Comparison of ENCODE assay signal across 18 cellular contexts in genomic region chr1:184633785-184634184, GRCh38.
DNase-seq lines count a peak whose midpoint lies in the region; ATAC-seq and TF ChIP-seq lines count a peak whose summit lies in the region.
"Had no signal": no experiment of that assay in that cellular context is flagged by ENCODE, and none has a peak within 500 bp of the region (broad histone marks: within the 10 kb centered on the region; RNA-seq: fewer than 3 reads in every experiment).

No MANE protein-coding gene starts in this region.

- no peak overlapping the region for H2AK5ac ChIP-seq in mesendoderm (ENCODE audit: low read length)

- H4K5ac ChIP-seq in mesendoderm (ENCODE audit: low read length), result no peak overlapping the region

- H3K9me3 Mint-ChIP-seq in endodermal cell, result peaks cover 6% of the 10 kb centered on the region

- H3K9ac ChIP-seq in endodermal cell (ENCODE audit: extremely low read depth, low read length, poor library complexity, severe bottlenecking), result no peak overlapping the region
- H3K9ac ChIP-seq in mesendoderm (ENCODE audit: low read length), result no peak overlapping the region

- H3K4ac ChIP-seq in mesendoderm (ENCODE audit: low read depth, low read length), result no peak overlapping the region

- no peak overlapping the region for H2BK5ac ChIP-seq in mesendoderm (ENCODE audit: low read length)

- H4K8ac ChIP-seq in mesendoderm (ENCODE audit: low read depth, low read length), result no peak overlapping the region

- ATAC-seq in Right ventricle myocardium inferior (no peak), left ventricle myocardium superior (no peak), upper lobe of right lung (peak; percentile 77), GM18517 (IDR thresholded peaks at IDR 0.05; ENCODE audit: unreplicated experiment) (no peak)

- no peak for TF ChIP-seq EP300 in transverse colon (IDR thresholded peaks at IDR 0.05; ENCODE audit: low read depth)

- H3K4me2 ChIP-seq in mesendoderm (ENCODE audit: low read length), result no peak overlapping the region

- TF ChIP-seq POLR2A in transverse colon (IDR thresholded peaks at IDR 0.05), result no peak

- H3K36me3 Mint-ChIP-seq in endodermal cell (ENCODE audit: low read depth), result no peaks in the 10 kb centered on the region

- 93 to 97% methylated on average over 3 to 4 of the region's 4 CpGs for whole genome bisulfite sequencing in endodermal cell (ENCODE audit: insufficient coverage in 1 of 2, insufficient read length in 1 of 2), 2 experiments
- WGBS in mesendoderm (ENCODE audit: extremely low coverage, insufficient coverage, low lambda C conversion rate), result no CpG with 5 or more reads among the region's 4 CpGs
- 80% methylated on average over 4 of the region's 4 CpGs; no CpG with 5 or more reads in 1 of the 2 donors for WGBS in transverse colon (ENCODE audit: low coverage in 1 of 2), 2 donors

- H3K9me3 ChIP-seq in endodermal cell (ENCODE audit: control insufficient read depth, low read length) (peaks cover 19% of the 10 kb centered on the region), upper lobe of right lung (no peaks in the 10 kb centered on the region), transverse colon (no peaks in the 10 kb centered on the region)

- no peak overlapping the region for H3K27ac ChIP-seq in endodermal cell (ENCODE audit: low read depth, low read length)
- no peak overlapping the region for H3K27ac ChIP-seq in mesendoderm (ENCODE audit: low read depth, low read length)
- H3K27ac ChIP-seq in upper lobe of right lung, result peak overlapping the region; percentile 47
- no peak overlapping the region for H3K27ac ChIP-seq in transverse colon

- H3K4me1 Mint-ChIP-seq in endodermal cell, result peaks cover 33% of the 10 kb centered on the region

- in situ Hi-C loops in transverse colon (cut with MboI; ENCODE audit: low pct_ligation_motif_present in 1 of 4, low pct_unique_long_range_greater_than_20kb in 1 of 4, low sequenced_read_pairs in 3 of 4), result no loop called here

- no peak overlapping the region for H3K27ac Mint-ChIP-seq in endodermal cell

- H3K23ac ChIP-seq in mesendoderm (ENCODE audit: low read length), result no peak overlapping the region

- H3K56ac ChIP-seq in mesendoderm (ENCODE audit: low read length), result no peak overlapping the region

- H3K27me3 ChIP-seq in endodermal cell (ENCODE audit: control insufficient read depth, insufficient read depth, low read length, poor library complexity, severe bottlenecking) (no peaks in the 10 kb centered on the region), mesendoderm (ENCODE audit: insufficient read depth, low read length, poor library complexity) (no peaks in the 10 kb centered on the region), upper lobe of right lung (no peaks in the 10 kb centered on the region), transverse colon (no peaks in the 10 kb centered on the region)

- TF ChIP-seq CTCF in endodermal cell (conservative IDR thresholded peaks at IDR 0.05), result peak; percentile 29
- TF ChIP-seq CTCF in upper lobe of right lung (IDR thresholded peaks at IDR 0.05), result no peak
- TF ChIP-seq CTCF in transverse colon (IDR thresholded peaks at IDR 0.05), result no peak

- no peak overlapping the region for H2BK15ac ChIP-seq in mesendoderm (replicated peaks; ENCODE audit: low read depth)

- peaks cover 16% of the 10 kb centered on the region for H3K27me3 Mint-ChIP-seq in endodermal cell (ENCODE audit: insufficient read depth)

- H3K36me3 ChIP-seq in endodermal cell (ENCODE audit: control insufficient read depth, insufficient read depth, low read length) (no peaks in the 10 kb centered on the region), mesendoderm (ENCODE audit: control insufficient read depth, insufficient read depth, low read length) (no peaks in the 10 kb centered on the region), upper lobe of right lung (no peaks in the 10 kb centered on the region), transverse colon (no peaks in the 10 kb centered on the region)

- H3K4me1 ChIP-seq in endodermal cell (ENCODE audit: control insufficient read depth, insufficient read depth, low read length) (peaks cover 21% of the 10 kb centered on the region), mesendoderm (ENCODE audit: control insufficient read depth, low read depth, low read length) (no peaks in the 10 kb centered on the region), upper lobe of right lung (peaks cover 12% of the 10 kb centered on the region), transverse colon (peaks cover 0 to 8% (median 0%) of the 10 kb centered on the region in 4 donors)

- intact Hi-C loops in Right ventricle myocardium inferior (cut with DNase I) (no loop called here), left ventricle myocardium superior (cut with micrococcal nuclease) (no loop called here), upper lobe of right lung (cut with DNase I) (no loop called here), transverse colon (cut with DNase I; ENCODE audit: low total_unique reads) (no loop called here)

- H3K4me3 ChIP-seq in endodermal cell (ENCODE audit: low read length), result no peak overlapping the region
- H3K4me3 ChIP-seq in mesendoderm (ENCODE audit: low read length), result no peak overlapping the region
- H3K4me3 ChIP-seq in upper lobe of right lung, result no peak overlapping the region
- H3K4me3 ChIP-seq in transverse colon, result no peak overlapping the region

- H3K79me2 ChIP-seq in mesendoderm (ENCODE audit: control insufficient read depth, insufficient read depth, low read length), result no peaks in the 10 kb centered on the region

- H3K18ac ChIP-seq in mesendoderm (ENCODE audit: low read length), result no peak overlapping the region

- DNase-seq in Right ventricle myocardium inferior (ENCODE audit: missing footprints) (peak; percentile 40), left ventricle myocardium superior (no peak), endodermal cell (peak; percentile 65), mesendoderm (peak; percentile 61), upper lobe of right lung (peak; percentile 75), transverse colon (no peak), putamen (ENCODE audit: low spot score) (no peak)
- DNase-seq: C1 segment of cervical spinal cord, DMS 273 treated with DMSO at 0.1 percent for 48 hours, IMR-90, Karpas-422, MM.1S, NCI-H1105 treated with DMSO at 0.1 percent for 48 hours, NCI-H1694 treated with DMSO at 0.1 percent for 48 hours, NCI-H345, NCI-H526, SHP77 treated with DMSO at 0.1 percent for 48 hours had no signal

- no peaks in the 10 kb centered on the region for H3K79me1 ChIP-seq in mesendoderm (ENCODE audit: low read length)

- no peak overlapping the region for H2BK120ac ChIP-seq in mesendoderm (ENCODE audit: low read depth, low read length)

- no peak overlapping the region for H3K4me3 Mint-ChIP-seq in endodermal cell

Comparison
In these comparisons a context has a peak if more than half of its experiments do, and no peak if none do; other contexts are left out.
1. DNase-seq: peak in Right ventricle myocardium inferior (single experiment), endodermal cell (single experiment), mesendoderm (single experiment) and upper lobe of right lung (single experiment); none in left ventricle myocardium superior (single experiment), transverse colon (single experiment) and putamen (single experiment).